20 cellular contexts compared by ENCODE assay signal in the genomic region with DNA sequence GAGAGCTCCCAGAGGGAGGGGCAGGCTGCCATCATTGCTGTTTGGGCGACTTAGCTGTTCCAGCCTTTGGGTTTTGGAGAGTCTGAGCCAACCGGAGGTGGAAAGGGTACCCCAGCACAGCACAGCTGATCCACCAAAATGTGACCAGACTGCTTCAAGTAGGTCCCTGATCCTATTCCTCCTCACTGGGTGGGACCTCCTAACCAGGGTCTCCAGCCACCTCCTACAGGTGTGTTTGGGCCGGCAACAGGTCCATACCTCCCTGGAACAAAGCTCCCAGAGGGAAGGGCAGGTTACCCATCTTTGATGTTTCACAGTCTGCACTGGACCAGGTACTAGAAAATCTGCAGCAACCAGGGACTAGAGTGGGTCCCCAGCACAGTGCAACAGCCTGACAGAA.
"Had no signal": no experiment of that assay in that cellular context is flagged by ENCODE, and none has a peak within 500 bp of the region (broad histone marks: within the 10 kb centered on the region; RNA-seq: fewer than 3 reads in every experiment).

No MANE protein-coding gene starts in this region.

- H3K9me3 ChIP-seq: esophagus muscularis mucosa, gastroesophageal sphincter, left lung, lower lobe of right lung, ovary, right atrium auricular region, suprapubic skin, tibial artery, upper lobe of left lung, vagina had no signal

- H3K27ac ChIP-seq: epithelial cell of prostate, esophagus muscularis mucosa, gastroesophageal sphincter, left lung, lower lobe of right lung, neural progenitor cell, ovary, right atrium auricular region, suprapubic skin, tibial artery, upper lobe of left lung, vagina had no signal

- H3K9ac ChIP-seq: neural progenitor cell had no signal

- H3K4me2 ChIP-seq: neural progenitor cell, smooth muscle cell had no signal

- H3K27me3 ChIP-seq: esophagus muscularis mucosa, gastroesophageal sphincter, left lung, neural progenitor cell, ovary, right atrium auricular region, suprapubic skin, tibial artery, upper lobe of left lung, vagina had no signal

- H3K4me1 ChIP-seq: gastroesophageal sphincter, lower lobe of right lung, neural progenitor cell, right atrium auricular region, suprapubic skin, tibial artery, upper lobe of left lung, vagina had no signal

- ATAC-seq: effector memory CD8-positive, alpha-beta T cell; gastroesophageal sphincter; left lung; stimulated activated naive CD8-positive, alpha-beta T cell treated with anti-CD3 and anti-CD28 coated beads, Interleukin-15, Interleukin-2, amounts not matched to agents 100 U/mL and 50 U/mL, for 24 hours had no signal

- H2AFZ ChIP-seq: neural progenitor cell had no signal

- H3K4me3 ChIP-seq: esophagus muscularis mucosa, gastroesophageal sphincter, left lung, lower lobe of right lung, neural progenitor cell, ovary, right atrium auricular region, smooth muscle cell, suprapubic skin, tibial artery, upper lobe of left lung, vagina had no signal

- DNase-seq: effector memory CD8-positive, alpha-beta T cell; hippocampal formation; kidney glomerular epithelial cell; lower lobe of right lung; midbrain; nucleus accumbens; ovary; stimulated activated CD4-positive, alpha-beta T cell treated with anti-CD3 and anti-CD28 coated beads, Interleukin-2, amount 100 ng/mL, for 48 hours; stimulated activated naive CD8-positive, alpha-beta T cell treated with anti-CD3 and anti-CD28 coated beads, Interleukin-15, Interleukin-2, amounts not matched to agents 100 U/mL and 50 U/mL, for 24 hours; tibial artery; upper lobe of left lung had no signal

- H3K36me3 ChIP-seq: neural progenitor cell, ovary, vagina had no signal
